ENCODE assay signal across 8 cellular contexts in genomic region chr7:121544726-121545125, GRCh38.
DNase-seq lines count a peak whose midpoint lies in the region; ATAC-seq and TF ChIP-seq lines count a peak whose summit lies in the region.

No MANE protein-coding gene starts in this region.

- peaks cover 29% of the 10 kb centered on the region for H3K4me1 Mint-ChIP-seq in activated T-cell treated with anti-CD3 and anti-CD28 coated beads, Interleukin-2, amount 50 U/mL, for 4 hours (ENCODE audit: low read depth)
- H3K4me1 Mint-ChIP-seq in nephron progenitor cell: peaks cover 10% of the 10 kb centered on the region

- no peaks in the 10 kb centered on the region for H3K36me3 Mint-ChIP-seq in activated T-cell treated with anti-CD3 and anti-CD28 coated beads, Interleukin-2, amount 50 U/mL, for 4 hours (ENCODE audit: insufficient read depth)
- peaks cover 5% of the 10 kb centered on the region for H3K36me3 Mint-ChIP-seq in nephron progenitor cell (ENCODE audit: low read depth)

- DNase-seq in activated T-cell treated with anti-CD3 and anti-CD28 coated beads, Interleukin-2, amount 50 U/mL, for 4 hours: no peak
- DNase-seq in activated T-cell treated with anti-CD3 and anti-CD28 coated beads for 4 hours (no peak), amniotic epithelial cell (ENCODE audit: low read depth) (peak; percentile 98), nephron progenitor cell (no peak), HuH-7.5 (ENCODE audit: low spot score) (no peak), amygdala (lab: John Stamatoyannopoulos, UW) (no peak), NCI-H526 (lab: John Stamatoyannopoulos, UW) (no peak)

- peak; percentile 84 to 89 for ATAC-seq in activated T-cell treated with anti-CD3 and anti-CD28 coated beads, Interleukin-2, amount 50 U/mL, for 4 hours
- ATAC-seq in HG03378 (IDR thresholded peaks at IDR 0.05; ENCODE audit: unreplicated experiment): peak; percentile 84

- TF ChIP-seq CTCF in nephron progenitor cell (IDR thresholded peaks at IDR 0.05): no peak

- peak overlapping the region; percentile 75 for H3K27ac Mint-ChIP-seq in nephron progenitor cell

- no peaks in the 10 kb centered on the region for H3K27me3 Mint-ChIP-seq in activated T-cell treated with anti-CD3 and anti-CD28 coated beads, Interleukin-2, amount 50 U/mL, for 4 hours (ENCODE audit: low read depth)
- H3K27me3 Mint-ChIP-seq in nephron progenitor cell (ENCODE audit: low read depth, poor library complexity): peaks cover 3% of the 10 kb centered on the region

- no peaks in the 10 kb centered on the region for H3K9me3 Mint-ChIP-seq in activated T-cell treated with anti-CD3 and anti-CD28 coated beads, Interleukin-2, amount 50 U/mL, for 4 hours
- H3K9me3 Mint-ChIP-seq in nephron progenitor cell: peaks cover 14% of the 10 kb centered on the region

- no peak overlapping the region for H3K4me3 Mint-ChIP-seq in activated T-cell treated with anti-CD3 and anti-CD28 coated beads, Interleukin-2, amount 50 U/mL, for 4 hours
- no peak overlapping the region for H3K4me3 Mint-ChIP-seq in nephron progenitor cell
